In the genomic region with DNA sequence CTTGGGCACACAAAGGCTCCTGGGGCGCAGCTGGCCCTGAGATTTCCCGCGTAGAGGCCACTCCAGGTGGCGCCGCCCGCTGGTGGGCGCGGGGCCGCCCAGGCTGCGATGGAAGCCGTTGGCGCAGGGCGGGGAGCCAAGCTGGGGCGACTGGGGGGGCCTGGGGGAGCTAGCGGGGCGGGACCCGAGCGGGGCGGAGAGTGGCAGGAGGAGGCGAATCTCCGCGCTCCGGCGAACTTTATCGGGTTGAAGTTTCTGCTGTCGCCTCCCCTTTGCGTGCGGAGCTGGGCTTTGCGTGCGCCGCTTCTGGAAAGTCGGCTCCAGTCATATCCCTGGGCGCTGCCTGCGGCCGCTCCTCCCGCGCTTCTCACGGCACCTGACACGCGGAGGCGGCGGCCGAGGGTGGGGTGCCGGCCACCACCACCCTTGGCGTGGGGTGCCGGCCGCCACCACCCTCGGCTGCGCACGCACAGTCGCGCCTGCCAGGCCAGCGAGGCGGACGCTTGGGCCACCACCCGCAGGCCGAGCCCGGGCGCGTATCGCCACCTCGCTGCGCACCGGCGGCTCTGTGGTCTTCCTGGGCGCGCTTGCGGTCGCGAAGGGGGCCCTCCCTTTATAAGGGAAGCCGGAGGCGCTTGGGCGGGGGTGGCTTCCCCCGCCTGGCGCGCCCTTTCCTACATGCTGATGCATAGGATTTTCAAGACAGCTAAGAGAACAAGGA, we compare ENCODE assay signal across 7 cellular contexts. TPM values are rescaled to one million over a fixed set of nuclear protein-coding genes. Genes with fewer than 3 reads are reported as not detected.
DNase-seq lines count a peak whose midpoint lies in the region; TF ChIP-seq lines count a peak whose summit lies in the region.

No MANE protein-coding gene starts in this region.

- H3K9me3 ChIP-seq in esophagus (ENCODE audit: control insufficient read depth in 2 of 2, insufficient read depth in 1 of 2, low read depth in 1 of 2, low read length in 1 of 2) (peaks cover 0 to 8% of the 10 kb centered on the region in 2 donors), muscle layer of duodenum (ENCODE audit: control insufficient read depth in 1 of 2, low read length in 2 of 2) (no peaks in the 10 kb centered on the region), stomach smooth muscle (ENCODE audit: control insufficient read depth in 2 of 2, low read length in 2 of 2) (no peaks in the 10 kb centered on the region)

- peak; percentile 48 for TF ChIP-seq CTCF in GM12872 (IDR thresholded peaks at IDR 0.05; ENCODE audit: insufficient read depth, low read depth, low read length)

- DNase-seq in HCEC 1CT (peak; percentile 77), NCI-H1048 (lab: John Stamatoyannopoulos, UW) (peak; percentile 67)
- DNase-seq in activated CD4-positive, CD25-positive, alpha-beta regulatory T cell treated with anti-CD3 and anti-CD28 coated beads, Interleukin-2, amount 50 U/mL, for 16 hours (ENCODE audit: low read depth, low spot score): peak; percentile 20

- H3K4me3 ChIP-seq in esophagus (ENCODE audit: low read depth in 1 of 2, low read length in 2 of 2) (peak overlapping the region; percentile 49 to 52), muscle layer of duodenum (ENCODE audit: low read depth in 1 of 2, low read length in 2 of 2) (peak overlapping the region; percentile 59 to 68), stomach smooth muscle (ENCODE audit: low read length in 2 of 2) (peak overlapping the region; percentile 73 to 78)

- H3K4me1 ChIP-seq in esophagus (ENCODE audit: control insufficient read depth in 2 of 2, insufficient read depth in 2 of 2, low read length in 1 of 2) (peaks cover 15 to 20% of the 10 kb centered on the region in 2 donors), muscle layer of duodenum (ENCODE audit: control insufficient read depth in 1 of 2, insufficient read depth in 2 of 2, low read length in 2 of 2) (peaks cover 0 to 39% of the 10 kb centered on the region in 2 donors), stomach smooth muscle (ENCODE audit: control insufficient read depth, insufficient read depth, low read length) (peaks cover 30% of the 10 kb centered on the region)

- 0 to 1% methylated on average over 57 to 76 of the region's 76 CpGs for WGBS in esophagus, 2 donors

- H3K27me3 ChIP-seq in esophagus (ENCODE audit: control insufficient read depth in 1 of 2, insufficient read depth in 2 of 2, low read length in 2 of 2): peaks cover 0 to 6% of the 10 kb centered on the region in 2 donors
- peaks cover 5% of the 10 kb centered on the region for H3K27me3 ChIP-seq in muscle layer of duodenum (ENCODE audit: low read depth, low read length)
- peaks cover 2 to 21% of the 10 kb centered on the region in 2 donors for H3K27me3 ChIP-seq in stomach smooth muscle (ENCODE audit: control insufficient read depth in 1 of 2, insufficient read depth in 2 of 2, low read length in 2 of 2)

- H3K27ac ChIP-seq in esophagus (ENCODE audit: low read depth in 2 of 2, low read length in 1 of 2) (peak overlapping the region; percentile 87 to 93), muscle layer of duodenum (ENCODE audit: low read length) (peak overlapping the region; percentile 75), stomach smooth muscle (ENCODE audit: low read length) (peak overlapping the region; percentile 73)

- peak overlapping the region; percentile 62 to 70 for H3K9ac ChIP-seq in stomach smooth muscle (ENCODE audit: low read length in 2 of 2)

- H3K36me3 ChIP-seq in esophagus (ENCODE audit: control insufficient read depth in 2 of 2, insufficient read depth in 2 of 2, low read length in 1 of 2): no peaks in the 10 kb centered on the region
- H3K36me3 ChIP-seq in muscle layer of duodenum (ENCODE audit: control insufficient read depth in 1 of 2, insufficient read depth in 2 of 2, low read length in 2 of 2): no peaks in the 10 kb centered on the region
- H3K36me3 ChIP-seq in stomach smooth muscle (ENCODE audit: control insufficient read depth in 2 of 2, insufficient read depth in 2 of 2, low read length in 2 of 2): no peaks in the 10 kb centered on the region

RNA-seq across cellular contexts. Expression of a gene that starts 0.9 kb away (rescaled TPM):
- polyA plus RNA-seq in esophagus: 1 to 10 TPM; 1.5 to 8.4 TPM

Comparison
In these comparisons a context has a peak if more than half of its experiments do, and no peak if none do; other contexts are left out.
1. Peak in every context shown above with its lines: DNase-seq, H3K4me3 ChIP-seq and H3K27ac ChIP-seq.
2. DNase-seq: peak in every context shown above with its lines; median percentile 77 in HCEC 1CT; 67 in NCI-H1048; 20 in activated CD4-positive, CD25-positive, alpha-beta regulatory T cell treated with anti-CD3 and anti-CD28 coated beads, Interleukin-2, amount 50 U/mL, for 16 hours.